In the genomic region with DNA sequence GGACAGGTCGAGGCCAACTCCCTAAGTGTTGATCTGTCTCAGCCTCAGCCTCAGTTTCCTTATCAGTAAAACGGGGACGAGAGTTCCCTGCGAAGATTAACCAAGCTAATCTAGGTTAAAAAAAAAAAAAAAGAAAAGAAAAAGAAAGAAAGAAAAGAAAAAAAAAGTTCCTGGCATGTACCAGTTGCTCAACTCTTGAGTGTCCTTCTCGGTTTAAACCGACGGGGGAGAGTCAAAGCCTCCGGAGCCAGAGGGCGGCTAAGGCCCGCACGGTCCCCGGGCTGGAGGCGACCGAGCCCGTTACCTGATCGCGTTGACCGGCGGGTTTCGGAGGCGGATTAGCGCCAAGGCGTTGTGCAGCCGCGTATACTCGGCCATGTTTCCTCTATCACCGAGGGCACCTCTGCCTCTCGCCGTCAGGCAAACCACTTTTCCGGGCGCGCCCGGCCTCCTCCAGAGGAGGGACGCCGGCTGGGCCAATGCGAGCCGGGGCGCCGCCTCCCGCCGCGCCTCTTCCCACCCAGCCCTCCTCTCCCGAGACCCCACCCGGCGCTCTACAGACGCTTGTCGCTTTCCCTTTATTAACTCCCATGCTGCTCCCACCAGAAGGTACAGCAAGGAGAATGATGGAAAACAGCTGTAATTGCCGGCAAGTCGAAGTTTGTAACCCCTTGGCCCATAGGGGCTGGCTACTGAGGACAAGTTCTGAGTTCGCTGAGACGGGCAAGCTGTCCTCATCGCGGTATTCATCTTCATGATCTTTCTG, we compare ENCODE assay signal across 8 cellular contexts. TPM values are rescaled to one million over a fixed set of nuclear protein-coding genes. Genes with fewer than 3 reads are reported as not detected.
DNase-seq lines count a peak whose midpoint lies in the region; ATAC-seq and TF ChIP-seq lines count a peak whose summit lies in the region.

TSS of gene EHHADH (minus strand) at position 405 of the 766 bp plus-strand sequence. CDS start at position 378, 27 bp downstream.

- H3K4me2 ChIP-seq in SU-DHL-6 (ENCODE audit: low read depth, low read length, poor library complexity, severe bottlenecking), result peak within 1 kb of the TSS; percentile 43

- H3K36me3 ChIP-seq in SU-DHL-6 (ENCODE audit: low read length) (no peaks in the 10 kb centered on the region), adipocyte (ENCODE audit: control insufficient read depth, insufficient read depth, low read length, severe bottlenecking) (no peaks in the 10 kb centered on the region), left ventricle myocardium inferior (no peaks in the 10 kb centered on the region), rectal smooth muscle tissue (ENCODE audit: control insufficient read depth, insufficient read depth, low read length) (no peaks in the 10 kb centered on the region), urinary bladder (ENCODE audit: insufficient read depth) (no peaks in the 10 kb centered on the region)

- TF ChIP-seq CTCF in SU-DHL-6 (IDR thresholded peaks at IDR 0.05; ENCODE audit: insufficient read depth, low read length, poor library complexity, severe bottlenecking) (no peak), left ventricle myocardium inferior (IDR thresholded peaks at IDR 0.05; ENCODE audit: borderline replicate concordance) (no peak)

- no peak within 1 kb of the TSS for H3K27ac ChIP-seq in SU-DHL-6 (ENCODE audit: low read depth, low read length)
- H3K27ac ChIP-seq in left ventricle myocardium inferior (replicated peaks), result peak within 1 kb of the TSS; percentile 85
- peak within 1 kb of the TSS; percentile 16 for H3K27ac ChIP-seq in rectal smooth muscle tissue (ENCODE audit: low read depth, low read length)
- peak within 1 kb of the TSS; percentile 74 for H3K27ac ChIP-seq in urinary bladder (ENCODE audit: low read depth)

- no peaks in the 10 kb centered on the region for H3K79me2 ChIP-seq in SU-DHL-6 (ENCODE audit: insufficient read depth, low read length)

- no peak for TF ChIP-seq RAD21 in Ishikawa (IDR thresholded peaks at IDR 0.05; ENCODE audit: low read depth)

- peak within 1 kb of the TSS; percentile 37 for H3K4me3 ChIP-seq in SU-DHL-6 (ENCODE audit: insufficient read depth, low read length, poor library complexity, severe bottlenecking)
- peak within 1 kb of the TSS; percentile 95 for H3K4me3 ChIP-seq in adipocyte (ENCODE audit: low read length)
- peak within 1 kb of the TSS; percentile 77 for H3K4me3 ChIP-seq in left ventricle myocardium inferior
- H3K4me3 ChIP-seq in rectal smooth muscle tissue (ENCODE audit: low read length), result peak within 1 kb of the TSS; percentile 62
- peak within 1 kb of the TSS; percentile 63 for H3K4me3 ChIP-seq in urinary bladder (ENCODE audit: low read depth, low read length)

- no peaks in the 10 kb centered on the region for H3K9me2 ChIP-seq in SU-DHL-6 (replicated peaks; ENCODE audit: insufficient read depth, low read length)

- intact Hi-C loops in left ventricle myocardium inferior (cut with micrococcal nuclease), result no loop called here

- peak; percentile 87 for ATAC-seq in GM19372 (IDR thresholded peaks at IDR 0.05; ENCODE audit: low read depth, unreplicated experiment)

- H3K4me1 ChIP-seq in adipocyte (ENCODE audit: control insufficient read depth, insufficient read depth, low read length) (peaks cover 18% of the 10 kb centered on the region), left ventricle myocardium inferior (peaks cover 11% of the 10 kb centered on the region), rectal smooth muscle tissue (ENCODE audit: control insufficient read depth, insufficient read depth, low read length) (no peaks in the 10 kb centered on the region), urinary bladder (ENCODE audit: insufficient read depth) (no peaks in the 10 kb centered on the region)

- TF ChIP-seq EP300 in Ishikawa (IDR thresholded peaks at IDR 0.05; ENCODE audit: borderline replicate concordance), result no peak

- H2AFZ ChIP-seq in SU-DHL-6 (ENCODE audit: low read depth, low read length, severe bottlenecking), result peak within 1 kb of the TSS; percentile 76

- WGBS in urinary bladder, result 2% methylated on average over 53 of the region's 53 CpGs

- H3K27me3 ChIP-seq in SU-DHL-6 (ENCODE audit: low read length), result no peaks in the 10 kb centered on the region
- H3K27me3 ChIP-seq in adipocyte (replicated peaks; ENCODE audit: control insufficient read depth, insufficient read depth, low read length), result no peaks in the 10 kb centered on the region
- no peaks in the 10 kb centered on the region for H3K27me3 ChIP-seq in left ventricle myocardium inferior (ENCODE audit: low read depth)
- no peaks in the 10 kb centered on the region for H3K27me3 ChIP-seq in rectal smooth muscle tissue (ENCODE audit: control insufficient read depth, insufficient read depth, low read length)

- H3K9ac ChIP-seq in SU-DHL-6 (ENCODE audit: low read length) (0 out of 2 replicates have a peak within 1 kb of the TSS, but pooled peaks have one; percentile 23), adipocyte (ENCODE audit: low read length) (peak within 1 kb of the TSS; percentile 92), rectal smooth muscle tissue (ENCODE audit: low read length) (no peak within 1 kb of the TSS)

- H3K9me3 ChIP-seq in SU-DHL-6 (ENCODE audit: insufficient read depth, low read length) (peaks cover 9% of the 10 kb centered on the region; the same call in 1 of the 2 replicates), adipocyte (ENCODE audit: control insufficient read depth, low read length) (peaks cover 6% of the 10 kb centered on the region), left ventricle myocardium inferior (replicated peaks) (peaks cover 7% of the 10 kb centered on the region)

- no peaks in the 10 kb centered on the region; the same call in 1 of the 2 replicates for H3F3A ChIP-seq in SU-DHL-6 (ENCODE audit: insufficient read depth)

- DNase-seq in Ammon's horn (ENCODE audit: low spot score) (peak; percentile 51), adipocyte (ENCODE audit: low read depth) (peak; percentile 80), left ventricle myocardium inferior (peak; percentile 83)

- H4K20me1 ChIP-seq in SU-DHL-6 (ENCODE audit: low read depth, low read length), result no peaks in the 10 kb centered on the region

TF ChIP-seq in Ishikawa, 13 proteins besides CTCF, POLR2A, EP300 and RAD21:
- TF ChIP-seq TCF12 (IDR thresholded peaks at IDR 0.05; ENCODE audit: low read depth) (no peak), USF1 (IDR thresholded peaks at IDR 0.05) (no peak), REST (IDR thresholded peaks at IDR 0.05; ENCODE audit: low read depth) (no peak), MAX (IDR thresholded peaks at IDR 0.05) (peak; percentile 66; the same call in 1 of the 2 replicates), YY1 (IDR thresholded peaks at IDR 0.05; ENCODE audit: low read depth) (peak; percentile 86), NFIC (IDR thresholded peaks at IDR 0.05) (no peak), TAF1 (IDR thresholded peaks at IDR 0.05; ENCODE audit: low read depth) (peak; percentile 82), CREB1 (IDR thresholded peaks at IDR 0.05; ENCODE audit: low read depth) (no peak)
TF ChIP-seq in Ishikawa: peak in this region for 3.

RNA-seq across cellular contexts. Expression of gene EHHADH, which starts in this region (rescaled TPM):
- total RNA-seq in left ventricle myocardium inferior (20.1 TPM), urinary bladder (3.4 TPM)
- 5.1 TPM for polyA plus RNA-seq in urinary bladder

Comparison
In these comparisons a context has a peak if more than half of its experiments do, and no peak if none do; other contexts are left out.
1. H3K4me3 ChIP-seq: peak in every context shown above with its lines; median percentile 95 in adipocyte; 77 in left ventricle myocardium inferior; 63 in urinary bladder; 62 in rectal smooth muscle tissue; 37 in SU-DHL-6.